Comparison of ENCODE assay signal across 18 cellular contexts in the genomic region with DNA sequence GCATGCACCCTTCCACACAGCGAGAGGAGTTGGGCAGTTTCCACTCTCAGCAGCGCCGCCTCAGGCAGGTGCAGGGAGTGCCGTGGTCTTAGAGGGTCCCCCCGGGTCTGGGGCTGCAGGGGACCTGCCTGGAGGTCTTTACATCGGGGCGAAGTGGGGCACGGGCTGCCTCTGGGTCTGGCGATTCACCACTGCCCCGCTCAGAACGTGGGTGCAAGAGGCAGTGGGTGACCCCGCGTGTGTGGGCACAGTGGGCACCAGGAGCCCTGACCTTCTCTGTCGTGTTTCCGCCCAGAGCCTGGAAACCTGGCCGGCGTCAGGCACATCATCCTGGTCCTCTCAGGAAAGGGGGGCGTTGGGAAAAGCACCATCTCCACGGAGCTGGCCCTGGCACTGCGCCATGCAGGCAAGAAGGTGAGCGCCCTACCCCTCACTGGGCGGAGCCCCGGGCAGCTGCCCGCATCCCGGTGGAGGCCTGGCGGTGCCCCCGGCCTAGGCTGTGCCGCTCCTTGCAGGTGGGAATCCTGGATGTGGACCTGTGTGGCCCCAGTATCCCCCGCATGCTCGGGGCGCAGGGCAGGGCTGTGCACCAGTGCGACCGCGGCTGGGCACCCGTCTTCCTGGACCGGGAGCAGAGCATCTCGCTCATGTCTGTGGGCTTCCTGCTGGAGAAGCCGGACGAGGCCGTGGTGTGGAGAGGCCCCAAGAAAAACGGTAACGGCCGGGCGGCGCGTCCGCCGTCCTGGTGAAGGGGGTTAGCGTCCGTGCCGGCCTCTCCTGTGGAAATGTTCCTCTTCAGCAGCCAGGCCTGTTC. TPM values are rescaled to one million over a fixed set of nuclear protein-coding genes. Genes with fewer than 3 reads are reported as not detected.
DNase-seq lines count a peak whose midpoint lies in the region; ATAC-seq and TF ChIP-seq lines count a peak whose summit lies in the region.
"Had no signal": no experiment of that assay in that cellular context is flagged by ENCODE, and none has a peak within 500 bp of the region (broad histone marks: within the 10 kb centered on the region; RNA-seq: fewer than 3 reads in every experiment).

No MANE protein-coding gene starts in this region.

- ATAC-seq in GM18519 (IDR thresholded peaks at IDR 0.05; ENCODE audit: low FRiP score, unreplicated experiment) (no peak), GM19351 (IDR thresholded peaks at IDR 0.05; ENCODE audit: unreplicated experiment) (no peak)
- ATAC-seq: gastrocnemius medialis had no signal

- H3K4me3 Mint-ChIP-seq in HFFc6 (no peak overlapping the region), endothelial cell (ENCODE audit: unreplicated experiment) (no peak overlapping the region), nephron progenitor cell (no peak overlapping the region)
- H3K4me3 Mint-ChIP-seq in activated naive CD4-positive, alpha-beta T cell treated with anti-CD3 and anti-CD28 coated beads for 36 hours, result no peak overlapping the region
- H3K4me3 Mint-ChIP-seq: activated CD4-positive, alpha-beta T cell treated with anti-CD3 and anti-CD28 coated beads, Interleukin-2, amount 10 ng/mL, durations not matched to agents 7 days and 5 days had no signal

- H3K9me3 Mint-ChIP-seq in HFFc6 (no peaks in the 10 kb centered on the region), endothelial cell (ENCODE audit: unreplicated experiment) (no peaks in the 10 kb centered on the region), nephron progenitor cell (no peaks in the 10 kb centered on the region)
- no peaks in the 10 kb centered on the region for H3K9me3 Mint-ChIP-seq in activated naive CD4-positive, alpha-beta T cell treated with anti-CD3 and anti-CD28 coated beads for 36 hours
- H3K9me3 Mint-ChIP-seq: activated CD4-positive, alpha-beta T cell treated with anti-CD3 and anti-CD28 coated beads, Interleukin-2, amount 10 ng/mL, durations not matched to agents 7 days and 5 days had no signal

- H3K27ac Mint-ChIP-seq in HFFc6 (no peak overlapping the region), endothelial cell (ENCODE audit: unreplicated experiment) (no peak overlapping the region), nephron progenitor cell (no peak overlapping the region)
- no peak overlapping the region for H3K27ac Mint-ChIP-seq in activated naive CD4-positive, alpha-beta T cell treated with anti-CD3 and anti-CD28 coated beads for 36 hours
- H3K27ac Mint-ChIP-seq: activated CD4-positive, alpha-beta T cell treated with anti-CD3 and anti-CD28 coated beads, Interleukin-2, amount 10 ng/mL, durations not matched to agents 7 days and 5 days had no signal

- H3K27me3 Mint-ChIP-seq in HFFc6 (ENCODE audit: insufficient read depth), result peaks cover 10% of the 10 kb centered on the region
- peaks cover 6% of the 10 kb centered on the region for H3K27me3 Mint-ChIP-seq in endothelial cell (ENCODE audit: unreplicated experiment)
- no peaks in the 10 kb centered on the region for H3K27me3 Mint-ChIP-seq in nephron progenitor cell (ENCODE audit: low read depth, poor library complexity)
- no peaks in the 10 kb centered on the region for H3K27me3 Mint-ChIP-seq in activated naive CD4-positive, alpha-beta T cell treated with anti-CD3 and anti-CD28 coated beads for 36 hours (ENCODE audit: low read depth)
- H3K27me3 Mint-ChIP-seq: activated CD4-positive, alpha-beta T cell treated with anti-CD3 and anti-CD28 coated beads, Interleukin-2, amount 10 ng/mL, durations not matched to agents 7 days and 5 days had no signal

- intact Hi-C loops in activated naive CD4-positive, alpha-beta T cell treated with anti-CD3 and anti-CD28 coated beads for 36 hours (cut with micrococcal nuclease), result no loop called here

- TF ChIP-seq CTCF in GM12873 (IDR thresholded peaks at IDR 0.05; ENCODE audit: insufficient read depth, low read depth, low read length, missing control alignments), result peak; percentile 13
- TF ChIP-seq CTCF in HFFc6 (IDR thresholded peaks at IDR 0.05), result peak; percentile 33; the same call in 1 of the 2 replicates
- TF ChIP-seq CTCF in endothelial cell (IDR thresholded peaks at IDR 0.05; ENCODE audit: unreplicated experiment), result no peak
- no peak for TF ChIP-seq CTCF in nephron progenitor cell (IDR thresholded peaks at IDR 0.05)

- H3K36me3 Mint-ChIP-seq in HFFc6 (ENCODE audit: low read depth) (peaks cover 4% of the 10 kb centered on the region; the same call in 1 of the 2 replicates), endothelial cell (ENCODE audit: low read depth, unreplicated experiment) (peaks cover 3% of the 10 kb centered on the region), nephron progenitor cell (ENCODE audit: low read depth) (peaks cover 4% of the 10 kb centered on the region)
- H3K36me3 Mint-ChIP-seq in activated naive CD4-positive, alpha-beta T cell treated with anti-CD3 and anti-CD28 coated beads for 36 hours (ENCODE audit: low read depth), result no peaks in the 10 kb centered on the region

- peaks cover 10% of the 10 kb centered on the region for H3K4me1 Mint-ChIP-seq in HFFc6 (ENCODE audit: low read depth)
- peaks cover 9% of the 10 kb centered on the region for H3K4me1 Mint-ChIP-seq in endothelial cell (ENCODE audit: unreplicated experiment)
- peaks cover 22% of the 10 kb centered on the region for H3K4me1 Mint-ChIP-seq in nephron progenitor cell
- peaks cover 22% of the 10 kb centered on the region for H3K4me1 Mint-ChIP-seq in activated naive CD4-positive, alpha-beta T cell treated with anti-CD3 and anti-CD28 coated beads for 36 hours (ENCODE audit: low read depth)

- DNase-seq in HFFc6, result no peak
- peak; percentile 3 for DNase-seq in endothelial cell (ENCODE audit: low spot score)
- DNase-seq in nephron progenitor cell, result peak; percentile 3
- no peak for DNase-seq in activated naive CD4-positive, alpha-beta T cell treated with anti-CD3 and anti-CD28 coated beads for 36 hours
- DNase-seq: activated CD4-positive, alpha-beta T cell treated with anti-CD3 and anti-CD28 coated beads, Interleukin-2, amount 10 ng/mL, durations not matched to agents 7 days and 5 days; activated naive CD4-positive, alpha-beta T cell treated with anti-CD3 and anti-CD28 coated beads, Interleukin-2, amount 50 U/mL, for 16 hours; activated T-cell treated with anti-CD3 and anti-CD28 coated beads, Interleukin-2, amount 50 U/mL, for 1 hour; BE2C; Calu3; erythroblast; NCI-H1417 treated with DMSO at 0.1 percent for 48 hours; NCI-H2171 treated with DMSO at 0.1 percent for 48 hours; stimulated activated CD4-positive, alpha-beta T cell treated with anti-CD3 and anti-CD28 coated beads, Interleukin-4, amount 100 ng/mL, for 24 hours had no signal

- CTCF ChIA-PET in activated naive CD4-positive, alpha-beta T cell treated with anti-CD3 and anti-CD28 coated beads for 36 hours (lab: Charles Lee), result no interaction called here

RNA-seq across cellular contexts. Expression of a gene that starts 3.7 kb away (rescaled TPM):
- 10 to 100 TPM; 41.5 to 53.8 (median 43.5) TPM for total RNA-seq in HFFc6 (2021; fragmentation: NEBNext Ultra II Directional; extraction: Animal tissue kit (Norgen Biotek cat#: 25700))
- 49.8 TPM for total RNA-seq in endothelial cell (ENCODE audit: unreplicated experiment)
- 10 to 100 TPM; 37.9 to 42.4 TPM for total RNA-seq in activated naive CD4-positive, alpha-beta T cell treated with anti-CD3 and anti-CD28 coated beads for 36 hours

RNA-seq across cellular contexts. Expression of a gene that starts 4.1 kb away (rescaled TPM):
- total RNA-seq in HFFc6 (2021; fragmentation: NEBNext Ultra II Directional; extraction: Animal tissue kit (Norgen Biotek cat#: 25700)), result 10 to 100 TPM; 12.3 to 15.8 (median 13.9) TPM
- 52.9 TPM for total RNA-seq in endothelial cell (ENCODE audit: unreplicated experiment)
- total RNA-seq in activated naive CD4-positive, alpha-beta T cell treated with anti-CD3 and anti-CD28 coated beads for 36 hours, result 10 to 100 TPM; 14.0 to 17.0 TPM

RNA-seq across cellular contexts. Expression of a gene that starts 7.1 kb away (rescaled TPM):
- total RNA-seq in HFFc6 (2021; fragmentation: NEBNext Ultra II Directional; extraction: Animal tissue kit (Norgen Biotek cat#: 25700)), result not detected
- total RNA-seq in endothelial cell (ENCODE audit: unreplicated experiment), result not detected
- total RNA-seq in activated naive CD4-positive, alpha-beta T cell treated with anti-CD3 and anti-CD28 coated beads for 36 hours, result not detected
- total RNA-seq: Calu3, dermis microvascular lymphatic vessel endothelial cell had no signal

RNA-seq across cellular contexts. Expression of a gene that starts 13.5 kb away (rescaled TPM):
- total RNA-seq in HFFc6 (2021; fragmentation: NEBNext Ultra II Directional; extraction: Animal tissue kit (Norgen Biotek cat#: 25700)), result 100 to 1,000 TPM; 122 to 161 (median 132) TPM
- 62.7 TPM for total RNA-seq in endothelial cell (ENCODE audit: unreplicated experiment)
- total RNA-seq in activated naive CD4-positive, alpha-beta T cell treated with anti-CD3 and anti-CD28 coated beads for 36 hours, result 100 to 1,000 TPM; 122 to 138 TPM

RNA-seq across cellular contexts. Expression of a gene that starts 13.8 kb away (rescaled TPM):
- 10 to 100 TPM; 11.4 to 16.1 (median 12.3) TPM for total RNA-seq in HFFc6 (2021; fragmentation: NEBNext Ultra II Directional; extraction: Animal tissue kit (Norgen Biotek cat#: 25700))
- total RNA-seq in endothelial cell (ENCODE audit: unreplicated experiment), result 25.4 TPM
- 1 to 10 TPM; 7.7 to 7.8 TPM for total RNA-seq in activated naive CD4-positive, alpha-beta T cell treated with anti-CD3 and anti-CD28 coated beads for 36 hours

Comparison
In these comparisons a context has a peak if more than half of its experiments do, and no peak if none do; other contexts are left out.
1. CTCF ChIP-seq: peak in GM12873 (single experiment) and HFFc6 (single experiment); none in endothelial cell (single experiment) and nephron progenitor cell (single experiment).
2. DNase-seq: peak in endothelial cell (single experiment) and nephron progenitor cell (single experiment); none in HFFc6 (single experiment) and activated naive CD4-positive, alpha-beta T cell treated with anti-CD3 and anti-CD28 coated beads for 36 hours (single experiment).